Comparison of ENCODE assay signal across 37 cellular contexts in the genomic region with DNA sequence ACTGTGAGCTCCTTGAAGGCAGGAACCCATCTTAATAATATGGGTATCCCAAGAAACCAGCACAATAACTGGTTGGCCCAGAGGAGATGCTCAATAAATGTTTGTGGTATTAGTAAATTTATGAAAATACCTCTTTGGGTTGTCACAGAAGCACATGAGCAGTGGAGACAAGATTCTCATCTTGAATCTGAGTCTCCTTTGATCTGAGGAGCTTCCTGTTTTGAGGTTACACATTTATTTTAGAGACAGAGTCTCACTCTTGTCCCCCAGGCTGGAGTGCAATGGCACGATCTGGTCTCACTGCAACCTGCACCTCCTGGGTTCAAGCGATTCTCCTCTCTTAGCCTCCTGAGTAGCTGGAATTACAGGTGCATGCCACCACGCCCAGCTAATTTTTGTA.
"Had no signal": no experiment of that assay in that cellular context is flagged by ENCODE, and none has a peak within 500 bp of the region (broad histone marks: within the 10 kb centered on the region; RNA-seq: fewer than 3 reads in every experiment).

No MANE protein-coding gene starts in this region.

- H3K4me1 Mint-ChIP-seq: activated B cell treated with CpG ODN at 0.5 μM for 24 hours; activated CD4-positive, alpha-beta T cell treated with anti-CD3 and anti-CD28 coated beads, Interleukin-2, amount 10 ng/mL, durations not matched to agents 24 days and 14 days; activated CD8-positive, alpha-beta memory T cell treated with anti-CD3 and anti-CD28 coated beads, Interleukin-2, amount 10 ng/mL, durations not matched to agents 7 days and 5 days; activated naive CD4-positive, alpha-beta T cell treated with anti-CD3 and anti-CD28 coated beads, Interleukin-2, amount 50 U/mL, for 24 hours; activated naive CD8-positive, alpha-beta T cell treated with anti-CD3 and anti-CD28 coated beads for 36 hours; activated naive CD8-positive, alpha-beta T cell treated with anti-CD3 and anti-CD28 coated beads, Interleukin-2, amount 50 U/mL, for 24 hours; endodermal cell had no signal

- ATAC-seq: activated CD4-positive, CD25-positive, alpha-beta regulatory T cell treated with anti-CD3 and anti-CD28 coated beads, Interleukin-2, amount 50 U/mL, for 24 hours; activated CD8-positive, alpha-beta memory T cell treated with anti-CD3 and anti-CD28 coated beads, Interleukin-2, amount 10 ng/mL, durations not matched to agents 7 days and 5 days; activated CD8-positive, alpha-beta T cell treated with anti-CD3 and anti-CD28 coated beads, Interleukin-2, amount 10 ng/mL, durations not matched to agents 7 days and 5 days; activated naive CD8-positive, alpha-beta T cell treated with anti-CD3 and anti-CD28 coated beads, Interleukin-2, amount 50 U/mL, for 24 hours; body of pancreas; foreskin keratinocyte; gastrocnemius medialis; heart left ventricle had no signal

- H3K36me3 ChIP-seq: adrenal gland, breast epithelium, cardiac muscle cell, colonic mucosa, esophagus muscularis mucosa, gastrocnemius medialis, heart left ventricle, WERI-Rb-1 had no signal

- H3K9me3 ChIP-seq: adrenal gland, body of pancreas, breast epithelium, colonic mucosa, esophagus muscularis mucosa, gastrocnemius medialis, heart left ventricle had no signal

- H3K4me3 Mint-ChIP-seq: activated B cell treated with CpG ODN at 0.5 μM for 24 hours; activated CD4-positive, alpha-beta memory T cell treated with anti-CD3 and anti-CD28 coated beads for 36 hours; activated CD4-positive, alpha-beta T cell treated with anti-CD3 and anti-CD28 coated beads, Interleukin-2, amount 10 ng/mL, durations not matched to agents 24 days and 14 days; activated CD8-positive, alpha-beta memory T cell treated with anti-CD3 and anti-CD28 coated beads, Interleukin-2, amount 10 ng/mL, durations not matched to agents 7 days and 5 days; activated CD8-positive, alpha-beta T cell treated with anti-CD3 and anti-CD28 coated beads, Interleukin-2, amount 10 ng/mL, durations not matched to agents 7 days and 5 days; activated naive CD4-positive, alpha-beta T cell treated with anti-CD3 and anti-CD28 coated beads for 36 hours; activated naive CD4-positive, alpha-beta T cell treated with anti-CD3 and anti-CD28 coated beads, Interleukin-2, amount 50 U/mL, for 24 hours; activated naive CD8-positive, alpha-beta T cell treated with anti-CD3 and anti-CD28 coated beads for 36 hours; activated naive CD8-positive, alpha-beta T cell treated with anti-CD3 and anti-CD28 coated beads, Interleukin-2, amount 50 U/mL, for 24 hours; activated T-helper 1 cell treated with anti-CD3 and anti-CD28 coated beads, Interleukin-12 subunit alpha, Interleukin-12 subunit beta, Interleukin-2, Interleukin-4 antibody, amounts not matched to agents 30 ng/mL and 10 ng/mL and 1 ng/mL, durations not matched to agents 14 hours and 24 hours and 36 hours; endodermal cell; T-helper 2 cell treated with Interferon-gamma antibody and Interleukin-4, amounts not matched to agents 5 μg/mL and 100 μg/mL, for 36 hours had no signal

- H3K27me3 Mint-ChIP-seq: activated B cell treated with CpG ODN at 0.5 μM for 24 hours; activated CD4-positive, alpha-beta memory T cell treated with anti-CD3 and anti-CD28 coated beads for 36 hours; activated CD4-positive, alpha-beta T cell treated with anti-CD3 and anti-CD28 coated beads, Interleukin-2, amount 10 ng/mL, durations not matched to agents 24 days and 14 days; activated CD8-positive, alpha-beta memory T cell treated with anti-CD3 and anti-CD28 coated beads, Interleukin-2, amount 10 ng/mL, durations not matched to agents 7 days and 5 days; activated naive CD8-positive, alpha-beta T cell treated with anti-CD3 and anti-CD28 coated beads for 36 hours; activated naive CD8-positive, alpha-beta T cell treated with anti-CD3 and anti-CD28 coated beads, Interleukin-2, amount 50 U/mL, for 24 hours had no signal

- H3K27ac Mint-ChIP-seq: activated B cell treated with CpG ODN at 0.5 μM for 24 hours; activated CD4-positive, alpha-beta memory T cell treated with anti-CD3 and anti-CD28 coated beads for 36 hours; activated CD4-positive, alpha-beta T cell treated with anti-CD3 and anti-CD28 coated beads, Interleukin-2, amount 10 ng/mL, durations not matched to agents 24 days and 14 days; activated CD8-positive, alpha-beta memory T cell treated with anti-CD3 and anti-CD28 coated beads, Interleukin-2, amount 10 ng/mL, durations not matched to agents 7 days and 5 days; activated CD8-positive, alpha-beta T cell treated with anti-CD3 and anti-CD28 coated beads, Interleukin-2, amount 10 ng/mL, durations not matched to agents 7 days and 5 days; activated naive CD4-positive, alpha-beta T cell treated with anti-CD3 and anti-CD28 coated beads for 36 hours; activated naive CD4-positive, alpha-beta T cell treated with anti-CD3 and anti-CD28 coated beads, Interleukin-2, amount 50 U/mL, for 24 hours; activated naive CD8-positive, alpha-beta T cell treated with anti-CD3 and anti-CD28 coated beads for 36 hours; activated naive CD8-positive, alpha-beta T cell treated with anti-CD3 and anti-CD28 coated beads, Interleukin-2, amount 50 U/mL, for 24 hours; activated T-helper 1 cell treated with anti-CD3 and anti-CD28 coated beads, Interleukin-12 subunit alpha, Interleukin-12 subunit beta, Interleukin-2, Interleukin-4 antibody, amounts not matched to agents 30 ng/mL and 10 ng/mL and 1 ng/mL, durations not matched to agents 14 hours and 24 hours and 36 hours; activated T-helper 2 cell treated with anti-CD3 and anti-CD28 coated beads, Interferon-gamma antibody, Interleukin-2, Interleukin-4, amounts not matched to agents 10 μg/mL and 5 μg/mL and 100 μg/mL, durations not matched to agents 14 hours and 24 hours and 36 hours; endodermal cell; T-helper 2 cell treated with Interferon-gamma antibody and Interleukin-4, amounts not matched to agents 5 μg/mL and 100 μg/mL, for 36 hours had no signal

- H3K9me3 Mint-ChIP-seq: activated B cell treated with CpG ODN at 0.5 μM for 24 hours; activated CD4-positive, alpha-beta memory T cell treated with anti-CD3 and anti-CD28 coated beads for 36 hours; activated CD4-positive, alpha-beta T cell treated with anti-CD3 and anti-CD28 coated beads, Interleukin-2, amount 10 ng/mL, durations not matched to agents 24 days and 14 days; activated naive CD4-positive, alpha-beta T cell treated with anti-CD3 and anti-CD28 coated beads for 36 hours; activated naive CD8-positive, alpha-beta T cell treated with anti-CD3 and anti-CD28 coated beads for 36 hours; activated T-helper 1 cell treated with anti-CD3 and anti-CD28 coated beads, Interleukin-12 subunit alpha, Interleukin-12 subunit beta, Interleukin-2, Interleukin-4 antibody, amounts not matched to agents 30 ng/mL and 10 ng/mL and 1 ng/mL, durations not matched to agents 14 hours and 24 hours and 36 hours; activated T-helper 2 cell treated with anti-CD3 and anti-CD28 coated beads, Interferon-gamma antibody, Interleukin-2, Interleukin-4, amounts not matched to agents 10 μg/mL and 5 μg/mL and 100 μg/mL, durations not matched to agents 14 hours and 24 hours and 36 hours; endodermal cell; T-helper 2 cell treated with Interferon-gamma antibody and Interleukin-4, amounts not matched to agents 5 μg/mL and 100 μg/mL, for 36 hours had no signal

- H3K27ac ChIP-seq: adrenal gland, body of pancreas, breast epithelium, cardiac muscle cell, colonic mucosa, esophagus muscularis mucosa, foreskin keratinocyte, gastrocnemius medialis, heart left ventricle, WERI-Rb-1 had no signal

- H3K4me3 ChIP-seq: adrenal gland, body of pancreas, breast epithelium, cardiac muscle cell, colonic mucosa, esophagus muscularis mucosa, gastrocnemius medialis, heart left ventricle had no signal

- H3K36me3 Mint-ChIP-seq: activated CD4-positive, alpha-beta memory T cell treated with anti-CD3 and anti-CD28 coated beads for 36 hours; activated CD8-positive, alpha-beta memory T cell treated with anti-CD3 and anti-CD28 coated beads, Interleukin-2, amount 10 ng/mL, durations not matched to agents 7 days and 5 days; activated naive CD4-positive, alpha-beta T cell treated with anti-CD3 and anti-CD28 coated beads, Interleukin-2, amount 50 U/mL, for 24 hours; activated naive CD8-positive, alpha-beta T cell treated with anti-CD3 and anti-CD28 coated beads for 36 hours had no signal

- H3K4me1 ChIP-seq: adrenal gland, body of pancreas, breast epithelium, colonic mucosa, esophagus muscularis mucosa, foreskin keratinocyte, gastrocnemius medialis, heart left ventricle had no signal

- H3K27me3 ChIP-seq: adrenal gland, body of pancreas, breast epithelium, cardiac muscle cell, colonic mucosa, esophagus muscularis mucosa, foreskin keratinocyte, gastrocnemius medialis, heart left ventricle had no signal

- DNase-seq: activated B cell treated with CpG ODN at 0.5 μM for 24 hours; activated CD4-positive, alpha-beta memory T cell treated with anti-CD3 and anti-CD28 coated beads for 36 hours; activated CD4-positive, alpha-beta T cell treated with anti-CD3 and anti-CD28 coated beads, Interleukin-2, amount 10 ng/mL, durations not matched to agents 24 days and 14 days; activated CD8-positive, alpha-beta memory T cell treated with anti-CD3 and anti-CD28 coated beads, Interleukin-2, amount 10 ng/mL, durations not matched to agents 7 days and 5 days; activated CD8-positive, alpha-beta memory T cell treated with anti-CD3 and anti-CD28 coated beads, Interleukin-2, amount 50 U/mL, for 4 hours; activated CD8-positive, alpha-beta T cell treated with anti-CD3 and anti-CD28 coated beads, Interleukin-2, amount 10 ng/mL, durations not matched to agents 7 days and 5 days; activated effector memory CD4-positive, alpha-beta T cell treated with anti-CD3 and anti-CD28 coated beads, Interleukin-2, amount 50 U/mL, for 16 hours; activated naive CD4-positive, alpha-beta T cell treated with anti-CD3 and anti-CD28 coated beads for 36 hours; activated naive CD8-positive, alpha-beta T cell treated with anti-CD3 and anti-CD28 coated beads for 36 hours; activated naive CD8-positive, alpha-beta T cell treated with anti-CD3 and anti-CD28 coated beads, Interleukin-2, amount 50 U/mL, for 24 hours; activated T-cell treated with anti-CD3 and anti-CD28 coated beads, Interleukin-2, amount 50 U/mL, for 1 hour; activated T-cell treated with anti-CD3 and anti-CD28 coated beads, Interleukin-2, amount 50 U/mL, for 48 hours; adrenal gland; amygdala; aorta; body of pancreas; central memory CD4-positive, alpha-beta T cell; cerebellar nuclear complex; colonic mucosa; effector memory CD4-positive, alpha-beta T cell; endodermal cell; erythroblast; foreskin keratinocyte; gastrocnemius medialis; glutamatergic neuron; heart left ventricle; hypothalamus; T1000; WERI-Rb-1 had no signal
